ENCODE assay signal across 1 cellular context in the genomic region with DNA sequence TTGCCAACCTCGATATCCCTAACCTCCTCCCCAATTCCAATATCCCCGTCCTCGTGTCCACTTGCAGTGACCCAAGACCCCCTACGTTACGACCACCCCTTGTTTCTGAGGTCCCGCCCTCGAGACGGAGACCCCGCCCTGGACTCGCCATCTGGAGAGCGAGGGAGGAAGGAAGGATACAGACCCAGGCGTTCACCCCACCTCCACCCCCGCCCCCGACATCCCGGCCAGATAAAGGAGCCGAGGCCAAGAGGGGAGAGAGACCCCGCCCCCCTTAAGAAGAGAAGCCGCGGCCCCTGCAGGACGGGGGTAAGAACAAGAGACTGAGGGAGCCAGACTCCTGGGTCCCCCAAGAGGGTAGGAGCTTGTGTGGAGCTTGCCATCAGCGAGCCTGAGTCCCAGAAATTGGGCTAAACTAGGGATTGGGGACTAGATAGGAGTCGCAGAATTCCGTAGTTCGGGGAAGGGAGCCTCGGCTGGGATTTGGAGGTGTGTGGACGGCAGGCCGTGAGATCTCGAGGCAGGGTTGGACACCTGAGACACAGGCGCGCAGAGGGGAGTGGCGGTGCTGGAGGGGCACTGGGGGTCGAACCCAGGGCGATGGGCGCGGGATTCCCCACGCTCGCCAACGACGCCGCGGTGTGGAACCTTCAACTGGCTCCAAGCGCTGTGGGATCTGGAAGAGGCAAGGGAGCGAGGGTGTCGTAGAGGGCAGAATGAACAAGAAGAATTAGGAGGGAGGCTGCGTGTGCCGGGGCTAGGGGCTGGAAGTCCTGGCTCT.
TF ChIP-seq lines count a peak whose summit lies in the region.

A gene with protein sequence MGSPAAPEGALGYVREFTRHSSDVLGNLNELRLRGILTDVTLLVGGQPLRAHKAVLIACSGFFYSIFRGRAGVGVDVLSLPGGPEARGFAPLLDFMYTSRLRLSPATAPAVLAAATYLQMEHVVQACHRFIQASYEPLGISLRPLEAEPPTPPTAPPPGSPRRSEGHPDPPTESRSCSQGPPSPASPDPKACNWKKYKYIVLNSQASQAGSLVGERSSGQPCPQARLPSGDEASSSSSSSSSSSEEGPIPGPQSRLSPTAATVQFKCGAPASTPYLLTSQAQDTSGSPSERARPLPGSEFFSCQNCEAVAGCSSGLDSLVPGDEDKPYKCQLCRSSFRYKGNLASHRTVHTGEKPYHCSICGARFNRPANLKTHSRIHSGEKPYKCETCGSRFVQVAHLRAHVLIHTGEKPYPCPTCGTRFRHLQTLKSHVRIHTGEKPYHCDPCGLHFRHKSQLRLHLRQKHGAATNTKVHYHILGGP (plus strand): TSS at position 260 of the 781 bp plus-strand sequence. CDS start 622 bp downstream, outside the sequence.

TF ChIP-seq in GM12878, 131 proteins besides CTCF, POLR2A, EP300 and RAD21 (continued from another document):
- TF ChIP-seq EGR1 (IDR thresholded peaks at IDR 0.05; ENCODE audit: borderline replicate concordance in 1 of 2, low read depth in 2 of 2, low read length in 2 of 2) (0 out of 3 replicates have a peak, but pooled peaks of 1 of the 2 experiments have one; percentile 27), NR2C1 (IDR thresholded peaks at IDR 0.05) (no peak), HCFC1 (IDR thresholded peaks at IDR 0.05; ENCODE audit: low read length) (no peak; the same call in 1 of the 2 replicates), NR2C2 (IDR thresholded peaks at IDR 0.05; ENCODE audit: borderline replicate concordance, control insufficient read depth, insufficient read length, low read depth) (no peak), JUNB (IDR thresholded peaks at IDR 0.05) (no peak), DPF2 (IDR thresholded peaks at IDR 0.05) (no peak), RELA (IDR thresholded peaks at IDR 0.05; ENCODE audit: borderline replicate concordance, partially characterized antibody) (peak; percentile 12), HDGF (IDR thresholded peaks at IDR 0.05) (0 out of 2 replicates have a peak, but pooled peaks have one; percentile 30), PAX8 (IDR thresholded peaks at IDR 0.05) (no peak), NFXL1 (IDR thresholded peaks at IDR 0.05; ENCODE audit: borderline replicate concordance) (no peak), TCF3 (IDR thresholded peaks at IDR 0.05; ENCODE audit: borderline replicate concordance, insufficient read depth, low read depth, low read length) (no peak), RAD51 (IDR thresholded peaks at IDR 0.05) (no peak), BHLHE40 (IDR thresholded peaks at IDR 0.05; ENCODE audit: borderline replicate concordance in 1 of 2, low read depth in 2 of 2, low read length in 1 of 2) (no peak), RBBP5 (conservative IDR thresholded peaks at IDR 0.05) (no peak), ASH2L (IDR thresholded peaks at IDR 0.05; ENCODE audit: borderline replicate concordance, low read depth) (no peak), KLF5 (IDR thresholded peaks at IDR 0.05; ENCODE audit: partially characterized antibody) (no peak), RB1 (IDR thresholded peaks at IDR 0.05; ENCODE audit: borderline replicate concordance) (no peak), KDM1A (IDR thresholded peaks at IDR 0.05; ENCODE audit: borderline replicate concordance) (no peak), ZNF217 (IDR thresholded peaks at IDR 0.05) (no peak), LARP7 (IDR thresholded peaks at IDR 0.05) (0 out of 2 replicates have a peak, but pooled peaks have one; percentile 23)
- TF ChIP-seq, protein P1, sequence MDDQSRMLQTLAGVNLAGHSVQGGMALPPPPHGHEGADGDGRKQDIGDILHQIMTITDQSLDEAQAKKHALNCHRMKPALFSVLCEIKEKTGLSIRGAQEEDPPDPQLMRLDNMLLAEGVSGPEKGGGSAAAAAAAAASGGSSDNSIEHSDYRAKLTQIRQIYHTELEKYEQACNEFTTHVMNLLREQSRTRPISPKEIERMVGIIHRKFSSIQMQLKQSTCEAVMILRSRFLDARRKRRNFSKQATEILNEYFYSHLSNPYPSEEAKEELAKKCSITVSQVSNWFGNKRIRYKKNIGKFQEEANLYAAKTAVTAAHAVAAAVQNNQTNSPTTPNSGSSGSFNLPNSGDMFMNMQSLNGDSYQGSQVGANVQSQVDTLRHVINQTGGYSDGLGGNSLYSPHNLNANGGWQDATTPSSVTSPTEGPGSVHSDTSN (IDR thresholded peaks at IDR 0.05; ENCODE audit: insufficient replicate concordance, low read depth, low read length), result no peak
- TF ChIP-seq, protein P2, sequence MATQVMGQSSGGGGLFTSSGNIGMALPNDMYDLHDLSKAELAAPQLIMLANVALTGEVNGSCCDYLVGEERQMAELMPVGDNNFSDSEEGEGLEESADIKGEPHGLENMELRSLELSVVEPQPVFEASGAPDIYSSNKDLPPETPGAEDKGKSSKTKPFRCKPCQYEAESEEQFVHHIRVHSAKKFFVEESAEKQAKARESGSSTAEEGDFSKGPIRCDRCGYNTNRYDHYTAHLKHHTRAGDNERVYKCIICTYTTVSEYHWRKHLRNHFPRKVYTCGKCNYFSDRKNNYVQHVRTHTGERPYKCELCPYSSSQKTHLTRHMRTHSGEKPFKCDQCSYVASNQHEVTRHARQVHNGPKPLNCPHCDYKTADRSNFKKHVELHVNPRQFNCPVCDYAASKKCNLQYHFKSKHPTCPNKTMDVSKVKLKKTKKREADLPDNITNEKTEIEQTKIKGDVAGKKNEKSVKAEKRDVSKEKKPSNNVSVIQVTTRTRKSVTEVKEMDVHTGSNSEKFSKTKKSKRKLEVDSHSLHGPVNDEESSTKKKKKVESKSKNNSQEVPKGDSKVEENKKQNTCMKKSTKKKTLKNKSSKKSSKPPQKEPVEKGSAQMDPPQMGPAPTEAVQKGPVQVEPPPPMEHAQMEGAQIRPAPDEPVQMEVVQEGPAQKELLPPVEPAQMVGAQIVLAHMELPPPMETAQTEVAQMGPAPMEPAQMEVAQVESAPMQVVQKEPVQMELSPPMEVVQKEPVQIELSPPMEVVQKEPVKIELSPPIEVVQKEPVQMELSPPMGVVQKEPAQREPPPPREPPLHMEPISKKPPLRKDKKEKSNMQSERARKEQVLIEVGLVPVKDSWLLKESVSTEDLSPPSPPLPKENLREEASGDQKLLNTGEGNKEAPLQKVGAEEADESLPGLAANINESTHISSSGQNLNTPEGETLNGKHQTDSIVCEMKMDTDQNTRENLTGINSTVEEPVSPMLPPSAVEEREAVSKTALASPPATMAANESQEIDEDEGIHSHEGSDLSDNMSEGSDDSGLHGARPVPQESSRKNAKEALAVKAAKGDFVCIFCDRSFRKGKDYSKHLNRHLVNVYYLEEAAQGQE (IDR thresholded peaks at IDR 0.05; ENCODE audit: low read depth, low read length), result no peak
- TF ChIP-seq, protein P3, sequence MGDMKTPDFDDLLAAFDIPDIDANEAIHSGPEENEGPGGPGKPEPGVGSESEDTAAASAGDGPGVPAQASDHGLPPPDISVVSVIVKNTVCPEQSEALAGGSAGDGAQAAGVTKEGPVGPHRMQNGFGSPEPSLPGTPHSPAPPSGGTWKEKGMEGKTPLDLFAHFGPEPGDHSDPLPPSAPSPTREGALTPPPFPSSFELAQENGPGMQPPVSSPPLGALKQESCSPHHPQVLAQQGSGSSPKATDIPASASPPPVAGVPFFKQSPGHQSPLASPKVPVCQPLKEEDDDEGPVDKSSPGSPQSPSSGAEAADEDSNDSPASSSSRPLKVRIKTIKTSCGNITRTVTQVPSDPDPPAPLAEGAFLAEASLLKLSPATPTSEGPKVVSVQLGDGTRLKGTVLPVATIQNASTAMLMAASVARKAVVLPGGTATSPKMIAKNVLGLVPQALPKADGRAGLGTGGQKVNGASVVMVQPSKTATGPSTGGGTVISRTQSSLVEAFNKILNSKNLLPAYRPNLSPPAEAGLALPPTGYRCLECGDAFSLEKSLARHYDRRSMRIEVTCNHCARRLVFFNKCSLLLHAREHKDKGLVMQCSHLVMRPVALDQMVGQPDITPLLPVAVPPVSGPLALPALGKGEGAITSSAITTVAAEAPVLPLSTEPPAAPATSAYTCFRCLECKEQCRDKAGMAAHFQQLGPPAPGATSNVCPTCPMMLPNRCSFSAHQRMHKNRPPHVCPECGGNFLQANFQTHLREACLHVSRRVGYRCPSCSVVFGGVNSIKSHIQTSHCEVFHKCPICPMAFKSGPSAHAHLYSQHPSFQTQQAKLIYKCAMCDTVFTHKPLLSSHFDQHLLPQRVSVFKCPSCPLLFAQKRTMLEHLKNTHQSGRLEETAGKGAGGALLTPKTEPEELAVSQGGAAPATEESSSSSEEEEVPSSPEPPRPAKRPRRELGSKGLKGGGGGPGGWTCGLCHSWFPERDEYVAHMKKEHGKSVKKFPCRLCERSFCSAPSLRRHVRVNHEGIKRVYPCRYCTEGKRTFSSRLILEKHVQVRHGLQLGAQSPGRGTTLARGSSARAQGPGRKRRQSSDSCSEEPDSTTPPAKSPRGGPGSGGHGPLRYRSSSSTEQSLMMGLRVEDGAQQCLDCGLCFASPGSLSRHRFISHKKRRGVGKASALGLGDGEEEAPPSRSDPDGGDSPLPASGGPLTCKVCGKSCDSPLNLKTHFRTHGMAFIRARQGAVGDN (IDR thresholded peaks at IDR 0.05), result no peak
- TF ChIP-seq, protein P4, sequence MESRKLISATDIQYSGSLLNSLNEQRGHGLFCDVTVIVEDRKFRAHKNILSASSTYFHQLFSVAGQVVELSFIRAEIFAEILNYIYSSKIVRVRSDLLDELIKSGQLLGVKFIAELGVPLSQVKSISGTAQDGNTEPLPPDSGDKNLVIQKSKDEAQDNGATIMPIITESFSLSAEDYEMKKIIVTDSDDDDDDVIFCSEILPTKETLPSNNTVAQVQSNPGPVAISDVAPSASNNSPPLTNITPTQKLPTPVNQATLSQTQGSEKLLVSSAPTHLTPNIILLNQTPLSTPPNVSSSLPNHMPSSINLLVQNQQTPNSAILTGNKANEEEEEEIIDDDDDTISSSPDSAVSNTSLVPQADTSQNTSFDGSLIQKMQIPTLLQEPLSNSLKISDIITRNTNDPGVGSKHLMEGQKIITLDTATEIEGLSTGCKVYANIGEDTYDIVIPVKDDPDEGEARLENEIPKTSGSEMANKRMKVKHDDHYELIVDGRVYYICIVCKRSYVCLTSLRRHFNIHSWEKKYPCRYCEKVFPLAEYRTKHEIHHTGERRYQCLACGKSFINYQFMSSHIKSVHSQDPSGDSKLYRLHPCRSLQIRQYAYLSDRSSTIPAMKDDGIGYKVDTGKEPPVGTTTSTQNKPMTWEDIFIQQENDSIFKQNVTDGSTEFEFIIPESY (IDR thresholded peaks at IDR 0.05), result no peak
- TF ChIP-seq, protein P5, sequence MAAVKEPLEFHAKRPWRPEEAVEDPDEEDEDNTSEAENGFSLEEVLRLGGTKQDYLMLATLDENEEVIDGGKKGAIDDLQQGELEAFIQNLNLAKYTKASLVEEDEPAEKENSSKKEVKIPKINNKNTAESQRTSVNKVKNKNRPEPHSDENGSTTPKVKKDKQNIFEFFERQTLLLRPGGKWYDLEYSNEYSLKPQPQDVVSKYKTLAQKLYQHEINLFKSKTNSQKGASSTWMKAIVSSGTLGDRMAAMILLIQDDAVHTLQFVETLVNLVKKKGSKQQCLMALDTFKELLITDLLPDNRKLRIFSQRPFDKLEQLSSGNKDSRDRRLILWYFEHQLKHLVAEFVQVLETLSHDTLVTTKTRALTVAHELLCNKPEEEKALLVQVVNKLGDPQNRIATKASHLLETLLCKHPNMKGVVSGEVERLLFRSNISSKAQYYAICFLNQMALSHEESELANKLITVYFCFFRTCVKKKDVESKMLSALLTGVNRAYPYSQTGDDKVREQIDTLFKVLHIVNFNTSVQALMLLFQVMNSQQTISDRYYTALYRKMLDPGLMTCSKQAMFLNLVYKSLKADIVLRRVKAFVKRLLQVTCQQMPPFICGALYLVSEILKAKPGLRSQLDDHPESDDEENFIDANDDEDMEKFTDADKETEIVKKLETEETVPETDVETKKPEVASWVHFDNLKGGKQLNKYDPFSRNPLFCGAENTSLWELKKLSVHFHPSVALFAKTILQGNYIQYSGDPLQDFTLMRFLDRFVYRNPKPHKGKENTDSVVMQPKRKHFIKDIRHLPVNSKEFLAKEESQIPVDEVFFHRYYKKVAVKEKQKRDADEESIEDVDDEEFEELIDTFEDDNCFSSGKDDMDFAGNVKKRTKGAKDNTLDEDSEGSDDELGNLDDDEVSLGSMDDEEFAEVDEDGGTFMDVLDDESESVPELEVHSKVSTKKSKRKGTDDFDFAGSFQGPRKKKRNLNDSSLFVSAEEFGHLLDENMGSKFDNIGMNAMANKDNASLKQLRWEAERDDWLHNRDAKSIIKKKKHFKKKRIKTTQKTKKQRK (IDR thresholded peaks at IDR 0.05; ENCODE audit: low read depth, low read length), result no peak
- TF ChIP-seq, protein P6, sequence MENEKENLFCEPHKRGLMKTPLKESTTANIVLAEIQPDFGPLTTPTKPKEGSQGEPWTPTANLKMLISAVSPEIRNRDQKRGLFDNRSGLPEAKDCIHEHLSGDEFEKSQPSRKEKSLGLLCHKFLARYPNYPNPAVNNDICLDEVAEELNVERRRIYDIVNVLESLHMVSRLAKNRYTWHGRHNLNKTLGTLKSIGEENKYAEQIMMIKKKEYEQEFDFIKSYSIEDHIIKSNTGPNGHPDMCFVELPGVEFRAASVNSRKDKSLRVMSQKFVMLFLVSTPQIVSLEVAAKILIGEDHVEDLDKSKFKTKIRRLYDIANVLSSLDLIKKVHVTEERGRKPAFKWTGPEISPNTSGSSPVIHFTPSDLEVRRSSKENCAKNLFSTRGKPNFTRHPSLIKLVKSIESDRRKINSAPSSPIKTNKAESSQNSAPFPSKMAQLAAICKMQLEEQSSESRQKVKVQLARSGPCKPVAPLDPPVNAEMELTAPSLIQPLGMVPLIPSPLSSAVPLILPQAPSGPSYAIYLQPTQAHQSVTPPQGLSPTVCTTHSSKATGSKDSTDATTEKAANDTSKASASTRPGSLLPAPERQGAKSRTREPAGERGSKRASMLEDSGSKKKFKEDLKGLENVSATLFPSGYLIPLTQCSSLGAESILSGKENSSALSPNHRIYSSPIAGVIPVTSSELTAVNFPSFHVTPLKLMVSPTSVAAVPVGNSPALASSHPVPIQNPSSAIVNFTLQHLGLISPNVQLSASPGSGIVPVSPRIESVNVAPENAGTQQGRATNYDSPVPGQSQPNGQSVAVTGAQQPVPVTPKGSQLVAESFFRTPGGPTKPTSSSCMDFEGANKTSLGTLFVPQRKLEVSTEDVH (IDR thresholded peaks at IDR 0.05; ENCODE audit: low read depth, partially characterized antibody), result no peak
